In genomic region chr3:185207931-185208746, GRCh38 we compare ENCODE assay signal across 8 cellular contexts. TPM values are rescaled to one million over a fixed set of nuclear protein-coding genes. Genes with fewer than 3 reads are reported as not detected.
DNase-seq lines count a peak whose midpoint lies in the region; ATAC-seq, FAIRE-seq and TF ChIP-seq lines count a peak whose summit lies in the region.

No MANE protein-coding gene starts in this region.

- no peak overlapping the region for H3K23ac ChIP-seq in neuronal stem cell (ENCODE audit: low read depth, low read length, poor library complexity)

- H3K9ac ChIP-seq in astrocyte (ENCODE audit: low read length) (no peak overlapping the region), neuronal stem cell (ENCODE audit: low read depth, low read length, poor library complexity) (no peak overlapping the region)

- H2AK5ac ChIP-seq in neuronal stem cell (ENCODE audit: low read depth, low read length): no peak overlapping the region

- no peaks in the 10 kb centered on the region for H3K27me3 Mint-ChIP-seq in astrocyte (ENCODE audit: low read depth, unreplicated experiment)

- no peak overlapping the region for H4K8ac ChIP-seq in neuronal stem cell (ENCODE audit: low read depth, low read length)

- H3K4me2 ChIP-seq in astrocyte (ENCODE audit: low read length) (peak overlapping the region; percentile 52), neuronal stem cell (ENCODE audit: insufficient read depth, low read length, poor library complexity, severe bottlenecking) (no peak overlapping the region)

- intact Hi-C loops in dorsolateral prefrontal cortex (cut with DNase I): no loop called here

- H3K4me3 ChIP-seq in astrocyte (ENCODE audit: insufficient read depth, low read depth, low read length): no peak overlapping the region
- H3K4me3 ChIP-seq in dorsolateral prefrontal cortex: no peak overlapping the region
- H3K4me3 ChIP-seq in neuronal stem cell (ENCODE audit: low read length in 2 of 2): no peak overlapping the region

- FAIRE-seq in astrocyte (lab: Jason Lieb, UNC): no peak

- H4K20me1 ChIP-seq in astrocyte (ENCODE audit: insufficient read depth, low read length): no peaks in the 10 kb centered on the region

- no peak for TF ChIP-seq CTCF in astrocyte (IDR thresholded peaks at IDR 0.05; ENCODE audit: insufficient read depth, low read depth, low read length)
- TF ChIP-seq CTCF in dorsolateral prefrontal cortex (IDR thresholded peaks at IDR 0.05 in 54 of 56, conservative IDR thresholded peaks at IDR 0.05 in 2 of 56; ENCODE audit: low read depth in 1 of 56, partially characterized antibody in 56 of 56): no peak

- no peaks in the 10 kb centered on the region for H3K79me2 ChIP-seq in astrocyte (ENCODE audit: insufficient read depth, low read length)

- no peak overlapping the region for H4K91ac ChIP-seq in neuronal stem cell (ENCODE audit: low read depth, low read length, poor library complexity)

- no peak overlapping the region for H3K18ac ChIP-seq in neuronal stem cell (ENCODE audit: low read length)

- no peak overlapping the region for H3K4ac ChIP-seq in neuronal stem cell (ENCODE audit: low read length)

- H3K9me3 ChIP-seq in astrocyte (ENCODE audit: insufficient read depth, low read depth, low read length): no peaks in the 10 kb centered on the region
- H3K9me3 ChIP-seq in neuronal stem cell (replicated peaks in 1 of 2; ENCODE audit: control insufficient read depth in 2 of 2, insufficient read depth in 1 of 2, low read depth in 1 of 2, low read length in 2 of 2): no peaks in the 10 kb centered on the region

- H3K4me1 Mint-ChIP-seq in astrocyte (ENCODE audit: low read depth, unreplicated experiment): peaks cover 4% of the 10 kb centered on the region

- H3K14ac ChIP-seq in neuronal stem cell (ENCODE audit: low read length): no peak overlapping the region

- no peak overlapping the region for H2BK12ac ChIP-seq in neuronal stem cell (ENCODE audit: low read length)

- no peak overlapping the region for H2BK15ac ChIP-seq in neuronal stem cell (ENCODE audit: low read length)

- H3K79me1 ChIP-seq in neuronal stem cell (ENCODE audit: low read depth, low read length): no peaks in the 10 kb centered on the region

- H3K36me3 Mint-ChIP-seq in astrocyte (ENCODE audit: low read depth, unreplicated experiment): no peaks in the 10 kb centered on the region

- WGBS in neuronal stem cell (ENCODE audit: extremely low coverage in 2 of 2, insufficient read length in 2 of 2, insufficient replicate concordance in 1 of 2), 2 donors: no CpG with 5 or more reads among the region's 6 CpGs

- H3K27me3 ChIP-seq in astrocyte (ENCODE audit: insufficient read depth, low read length) (no peaks in the 10 kb centered on the region), dorsolateral prefrontal cortex (no peaks in the 10 kb centered on the region), neuronal stem cell (ENCODE audit: control insufficient read depth in 3 of 3, insufficient read depth in 3 of 3, low read depth in 1 of 3, low read length in 3 of 3) (no peaks in the 10 kb centered on the region)

- H3K36me3 ChIP-seq in astrocyte (ENCODE audit: insufficient read depth, low read length): no peaks in the 10 kb centered on the region
- H3K36me3 ChIP-seq in neuronal stem cell (replicated peaks in 1 of 2; ENCODE audit: control insufficient read depth in 2 of 2, insufficient read depth in 2 of 2, low read length in 2 of 2): no peaks in the 10 kb centered on the region

- H2BK5ac ChIP-seq in neuronal stem cell (ENCODE audit: low read length): no peak overlapping the region

- no peaks in the 10 kb centered on the region for H3K9me3 Mint-ChIP-seq in astrocyte (ENCODE audit: unreplicated experiment)

- peak; percentile 86 for ATAC-seq in GM19328 (IDR thresholded peaks at IDR 0.05; ENCODE audit: unreplicated experiment)
- ATAC-seq in HG03064 (IDR thresholded peaks at IDR 0.05; ENCODE audit: low read depth, unreplicated experiment): peak; percentile 91

- no peak overlapping the region for H3K27ac ChIP-seq in astrocyte (ENCODE audit: low read depth, low read length)
- no peak overlapping the region for H3K27ac ChIP-seq in dorsolateral prefrontal cortex
- H3K27ac ChIP-seq in neuronal stem cell (replicated peaks; ENCODE audit: low read length): no peak overlapping the region

- H3K4me3 Mint-ChIP-seq in astrocyte (ENCODE audit: unreplicated experiment): no peak overlapping the region

- H3K4me1 ChIP-seq in astrocyte (ENCODE audit: insufficient read depth, low read length) (peaks cover 12% of the 10 kb centered on the region), neuronal stem cell (ENCODE audit: control insufficient read depth in 2 of 2, insufficient read depth in 1 of 2, low read depth in 1 of 2, low read length in 2 of 2) (peaks cover 0 to 2% of the 10 kb centered on the region in 2 donors)

- no peak overlapping the region for H2BK120ac ChIP-seq in neuronal stem cell (ENCODE audit: low read depth, low read length)

- DNase-seq in EL: peak; percentile 41
- DNase-seq in astrocyte (ENCODE audit: low read depth): peak; percentile 89
- DNase-seq in hepatic stellate cell (ENCODE audit: low spot score): no peak
- DNase-seq in foreskin melanocyte: no peak
- no peak for DNase-seq in dorsolateral prefrontal cortex
- DNase-seq in neuronal stem cell (ENCODE audit: low spot score): no peak

- H2AFZ ChIP-seq in astrocyte (ENCODE audit: low read depth, low read length): peak overlapping the region; percentile 57
- H2AFZ ChIP-seq in neuronal stem cell (ENCODE audit: low read length): no peak overlapping the region

- H3K27ac Mint-ChIP-seq in astrocyte (ENCODE audit: unreplicated experiment): no peak overlapping the region

RNA-seq across cellular contexts. Expression of gene EHHADH, which starts 45.7 kb away (rescaled TPM):
- total RNA-seq in astrocyte (4.4 and 4.7 TPM in 2 replicates), dorsolateral prefrontal cortex (10 to 100 TPM in 2 of 120 experiments, 1 to 10 TPM in 118; 2.9 to 12.2 (median 5.9) TPM)
- 1.9 TPM for polyA plus RNA-seq in neuronal stem cell (2013, experiment 1 of 2)
- 2.6 TPM for polyA plus RNA-seq in neuronal stem cell (2013, experiment 2 of 2)

RNA-seq across cellular contexts. Expression of gene C3orf70, which starts 55.3 kb away (rescaled TPM):
- 5.7 and 8.2 TPM in 2 replicates for total RNA-seq in astrocyte
- 10 to 100 TPM; 14.6 to 44.9 (median 25.7) TPM for total RNA-seq in dorsolateral prefrontal cortex
- polyA plus RNA-seq in neuronal stem cell (2013, experiment 1 of 2): 6.6 TPM
- 6.9 TPM for polyA plus RNA-seq in neuronal stem cell (2013, experiment 2 of 2)

Comparison
In these comparisons a context has a peak if more than half of its experiments do, and no peak if none do; other contexts are left out.
1. DNase-seq: peak in EL (single experiment) and astrocyte (single experiment); none in hepatic stellate cell (single experiment), foreskin melanocyte (single experiment), dorsolateral prefrontal cortex (0 of 10) and neuronal stem cell (single experiment).